ENCODE assay signal across 8 cellular contexts in genomic region chr18:57084331-57085298, GRCh38.
A peak's percentile ranks its signal among the peaks of the same experiment; 100 is the strongest.
DNase-seq lines count a peak whose midpoint lies in the region; ATAC-seq and TF ChIP-seq lines count a peak whose summit lies in the region.

No MANE protein-coding gene starts in this region.

- H3K27ac ChIP-seq in thyroid gland (no peak overlapping the region), coronary artery (no peak overlapping the region)

- H3K4me1 ChIP-seq in thyroid gland: no peaks in the 10 kb centered on the region

- TF ChIP-seq CTCF in WTC11 (IDR thresholded peaks at IDR 0.05) (no peak), thyroid gland (IDR thresholded peaks at IDR 0.05) (no peak), coronary artery (IDR thresholded peaks at IDR 0.05) (no peak)

- peaks cover 23% of the 10 kb centered on the region for H3K27me3 Mint-ChIP-seq in WTC11 (ENCODE audit: low read depth)

- ATAC-seq in GM19455 (IDR thresholded peaks at IDR 0.05; ENCODE audit: unreplicated experiment) (peak; percentile 80), HG03342 (IDR thresholded peaks at IDR 0.05; ENCODE audit: unreplicated experiment) (peak; percentile 79), WTC11 (peak; percentile 34)

- H3K36me3 Mint-ChIP-seq in WTC11: peaks cover 12% of the 10 kb centered on the region

- no peaks in the 10 kb centered on the region for H3K9me3 ChIP-seq in thyroid gland

- CTCF ChIA-PET in WTC11 (lab: Charles Lee): no interaction called here

- no peaks in the 10 kb centered on the region for H3K36me3 ChIP-seq in thyroid gland

- H3K4me3 Mint-ChIP-seq in WTC11: no peak overlapping the region

- WGBS in thyroid gland, 2 donors: 57 to 67% methylated on average over 12 of the region's 12 CpGs

- no peak for TF ChIP-seq POLR2A in thyroid gland (IDR thresholded peaks at IDR 0.05)

- H3K4me3 ChIP-seq in thyroid gland (replicated peaks in 1 of 3) (no peak overlapping the region), coronary artery (no peak overlapping the region)

- peaks cover 23% of the 10 kb centered on the region for H3K9me3 Mint-ChIP-seq in WTC11

- peak; percentile 41 for DNase-seq in ELR (ENCODE audit: low read depth)
- DNase-seq in WTC11 (ENCODE audit: low spot score): no peak
- no peak for DNase-seq in thyroid gland
- DNase-seq in coronary artery (ENCODE audit: low spot score): no peak
- no peak for DNase-seq in stimulated activated CD4-positive, alpha-beta T cell treated with anti-CD3 and anti-CD28 coated beads, Interleukin-4, amount 100 ng/mL, for 4 hours
- no peak for DNase-seq in SHP77 (lab: John Stamatoyannopoulos, UW)

- peaks cover 43% of the 10 kb centered on the region for H3K4me1 Mint-ChIP-seq in WTC11

- POLR2A ChIA-PET in WTC11 (lab: Charles Lee): no interaction called here

- intact Hi-C loops in thyroid gland (cut with DNase I): no loop called here

- H3K27ac Mint-ChIP-seq in WTC11: 0 out of 2 replicates have a peak overlapping the region, but pooled peaks have one; percentile 9

- no peaks in the 10 kb centered on the region for H3K27me3 ChIP-seq in thyroid gland

TF ChIP-seq in WTC11, 78 proteins besides CTCF, POLR2A, EP300 and RAD21:
- no peak for TF ChIP-seq PRRX2 (CRISPR knock-in tag; IDR thresholded peaks at IDR 0.05)
- no peak for TF ChIP-seq USF1 (CRISPR knock-in tag; IDR thresholded peaks at IDR 0.05)
- TF ChIP-seq SP1 (CRISPR knock-in tag; conservative IDR thresholded peaks at IDR 0.05): no peak
- TF ChIP-seq ZNF396 (CRISPR knock-in tag; IDR thresholded peaks at IDR 0.05; ENCODE audit: borderline replicate concordance): no peak
- no peak for TF ChIP-seq ZSCAN18 (CRISPR knock-in tag; IDR thresholded peaks at IDR 0.05)
- no peak for TF ChIP-seq ZNF425 (CRISPR knock-in tag; conservative IDR thresholded peaks at IDR 0.05)
- TF ChIP-seq PREB (CRISPR knock-in tag; IDR thresholded peaks at IDR 0.05; ENCODE audit: borderline replicate concordance): no peak
- no peak for TF ChIP-seq FOXJ3 (CRISPR knock-in tag; IDR thresholded peaks at IDR 0.05; ENCODE audit: borderline replicate concordance)
- TF ChIP-seq GTF2I (CRISPR knock-in tag; conservative IDR thresholded peaks at IDR 0.05): no peak
- TF ChIP-seq ATF6 (CRISPR knock-in tag; IDR thresholded peaks at IDR 0.05): no peak
- TF ChIP-seq ZNF423 (CRISPR knock-in tag; IDR thresholded peaks at IDR 0.05): no peak
